Comparison of ENCODE assay signal across 23 cellular contexts in the genomic region with DNA sequence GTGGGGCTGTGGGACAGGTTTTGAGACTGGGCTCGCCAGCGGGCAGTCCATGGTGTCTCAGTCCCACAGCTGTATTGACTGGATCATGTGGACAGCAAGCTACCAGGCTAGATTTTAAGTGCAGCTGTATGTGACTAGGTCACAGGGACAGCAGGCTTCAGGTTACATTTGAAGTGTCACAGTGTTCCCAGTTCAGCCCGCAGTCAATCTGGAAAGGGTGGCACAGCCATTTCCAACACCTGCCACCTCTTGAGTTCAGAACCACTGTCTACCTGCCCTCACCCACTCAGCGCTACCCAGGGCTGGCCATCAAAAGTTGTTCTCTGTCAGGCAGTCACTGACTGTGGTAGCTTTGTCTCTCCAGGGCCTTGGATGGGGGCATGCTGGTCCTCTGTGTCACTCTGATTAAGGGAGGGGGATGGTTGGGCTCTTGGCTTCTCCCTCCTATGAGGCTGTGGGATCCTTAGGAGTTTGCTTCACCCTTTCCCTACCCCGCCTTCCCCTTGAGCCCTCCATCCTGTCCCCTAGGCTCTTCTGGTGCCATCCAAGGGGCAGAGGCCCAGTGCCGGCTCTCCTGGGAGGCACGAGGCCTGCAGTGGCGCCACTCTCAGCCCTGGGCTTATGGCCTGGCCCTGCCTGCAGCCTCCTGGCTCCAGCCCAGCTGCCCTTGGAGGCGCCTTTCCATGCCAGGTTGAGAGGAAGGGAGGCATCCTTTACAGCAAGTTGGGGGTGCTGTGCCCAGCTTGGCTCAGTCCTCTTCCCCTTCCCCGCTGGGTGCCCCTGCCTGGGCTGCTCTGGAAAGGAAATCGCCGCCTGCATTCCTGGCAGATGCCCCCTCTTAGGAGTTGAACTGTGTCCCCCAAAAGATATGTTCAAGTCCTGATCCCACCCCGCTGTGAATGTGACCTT. TPM values are rescaled to one million over a fixed set of nuclear protein-coding genes. Genes with fewer than 3 reads are reported as not detected.
DNase-seq lines count a peak whose midpoint lies in the region; TF ChIP-seq lines count a peak whose summit lies in the region.
"Had no signal": no experiment of that assay in that cellular context is flagged by ENCODE, and none has a peak within 500 bp of the region (broad histone marks: within the 10 kb centered on the region; RNA-seq: fewer than 3 reads in every experiment).

No MANE protein-coding gene starts in this region.

- no peaks in the 10 kb centered on the region for H3K36me3 ChIP-seq in neural progenitor cell
- H3K36me3 ChIP-seq: cardiac muscle cell, transverse colon had no signal

- no peaks in the 10 kb centered on the region for H3K36me3 Mint-ChIP-seq in neural progenitor cell
- H3K36me3 Mint-ChIP-seq: natural killer cell had no signal

- H3K4me3 Mint-ChIP-seq in neural progenitor cell, result no peak overlapping the region
- H3K4me3 Mint-ChIP-seq: natural killer cell had no signal

- no peaks in the 10 kb centered on the region for H3K4me1 ChIP-seq in neural progenitor cell
- H3K4me1 ChIP-seq: transverse colon had no signal

- H3K27me3 ChIP-seq in neural progenitor cell, result no peaks in the 10 kb centered on the region
- H3K27me3 ChIP-seq: cardiac muscle cell, transverse colon had no signal

- no peaks in the 10 kb centered on the region for H3K9me3 ChIP-seq in neural progenitor cell (ENCODE audit: low read depth)
- H3K9me3 ChIP-seq: SK-N-SH had no signal

- H3K27ac ChIP-seq in neural progenitor cell (no peak overlapping the region), caudate nucleus (ENCODE audit: low read depth, low read length) (no peak overlapping the region)
- H3K27ac ChIP-seq: cardiac muscle cell, GM23248, transverse colon had no signal

- peak; percentile 39 for DNase-seq in DMS79 treated with DMSO at 0.1 percent for 48 hours (lab: John Stamatoyannopoulos, UW)
- peak; percentile 46 for DNase-seq in NCI-H1105 treated with DMSO at 0.1 percent for 48 hours (lab: John Stamatoyannopoulos, UW)
- DNase-seq in NCI-H524 treated with DMSO at 0.1 percent for 48 hours (lab: John Stamatoyannopoulos, UW), result peak; percentile 29
- no peak for DNase-seq in neural progenitor cell (ENCODE audit: low spot score)
- DNase-seq in epidermal melanocyte (ENCODE audit: insufficient read length, low spot score), result no peak
- DNase-seq in putamen (ENCODE audit: low spot score), result no peak
- DNase-seq in caudate nucleus (lab: John Stamatoyannopoulos, UW), result no peak
- DNase-seq: activated CD4-positive, alpha-beta T cell treated with anti-CD3 and anti-CD28 coated beads for 4 hours; activated naive CD4-positive, alpha-beta T cell treated with anti-CD3 and anti-CD28 coated beads, Interleukin-2, amount 50 U/mL, for 16 hours; anterior cingulate cortex; cortex of kidney; GM23248; midbrain; MM.1S; natural killer cell; NCI-H1694 treated with DMSO at 0.1 percent for 48 hours; NCI-H526 treated with DMSO at 0.1 percent for 48 hours; SK-N-SH; T-helper 2 cell; transverse colon had no signal

- H2AFZ ChIP-seq in neural progenitor cell (replicated peaks), result peak overlapping the region; percentile 34
- H2AFZ ChIP-seq: GM23248 had no signal

- no peaks in the 10 kb centered on the region for H3K4me1 Mint-ChIP-seq in neural progenitor cell
- H3K4me1 Mint-ChIP-seq: natural killer cell had no signal

- TF ChIP-seq CTCF in neural progenitor cell (IDR thresholded peaks at IDR 0.05), result no peak

- H3K4me2 ChIP-seq in neural progenitor cell, result no peak overlapping the region
- H3K4me2 ChIP-seq: SK-N-SH had no signal

- H3K4me3 ChIP-seq in neural progenitor cell, result no peak overlapping the region
- H3K4me3 ChIP-seq: cardiac muscle cell, GM23248, transverse colon had no signal

- no peaks in the 10 kb centered on the region for H3F3A ChIP-seq in neural progenitor cell (ENCODE audit: low read depth)

- H3K27ac Mint-ChIP-seq in neural progenitor cell, result no peak overlapping the region
- H3K27ac Mint-ChIP-seq: natural killer cell had no signal

- no peaks in the 10 kb centered on the region for H4K20me1 ChIP-seq in neural progenitor cell (ENCODE audit: low read depth)

- peaks cover 17% of the 10 kb centered on the region for H3K9me3 Mint-ChIP-seq in neural progenitor cell
- H3K9me3 Mint-ChIP-seq: natural killer cell had no signal

- no peak overlapping the region for H3K9ac ChIP-seq in neural progenitor cell
- H3K9ac ChIP-seq: GM23248, SK-N-SH had no signal

- peaks cover 4% of the 10 kb centered on the region for H3K27me3 Mint-ChIP-seq in neural progenitor cell (ENCODE audit: insufficient read depth, low read depth)

- no peaks in the 10 kb centered on the region for H3K79me2 ChIP-seq in neural progenitor cell (ENCODE audit: low read depth)

RNA-seq across cellular contexts. Expression of a gene that starts 44.9 kb away (rescaled TPM):
- total RNA-seq in neural progenitor cell (ENCODE audit: low replicate concordance), result 0.06 TPM in 1 of 2 replicates, not detected in the other
- total RNA-seq: GM23248, RPMI7951, skeletal muscle tissue had no signal

RNA-seq across cellular contexts. Expression of a gene that starts 45.8 kb away (rescaled TPM):
- total RNA-seq in neural progenitor cell (ENCODE audit: low replicate concordance), result not detected in 2 replicates
- total RNA-seq: cardiac muscle cell, GM23248, natural killer cell, RPMI7951, transverse colon had no signal

RNA-seq across cellular contexts. Expression of a gene that starts 54.7 kb away (rescaled TPM):
- 64.5 and 69.1 TPM in 2 replicates for total RNA-seq in neural progenitor cell (ENCODE audit: low replicate concordance)

RNA-seq across cellular contexts. Expression of a gene that starts 55.6 kb away (rescaled TPM):
- 264 and 334 TPM in 2 replicates for total RNA-seq in neural progenitor cell (ENCODE audit: low replicate concordance)

Comparison
In these comparisons a context has a peak if more than half of its experiments do, and no peak if none do; other contexts are left out.
1. DNase-seq: peak in DMS79 treated with DMSO at 0.1 percent for 48 hours (single experiment), NCI-H1105 treated with DMSO at 0.1 percent for 48 hours (single experiment) and NCI-H524 treated with DMSO at 0.1 percent for 48 hours (single experiment); none in neural progenitor cell (single experiment), epidermal melanocyte (single experiment), putamen (single experiment) and caudate nucleus (0 of 61).